8 cellular contexts compared by ENCODE assay signal in the genomic region with DNA sequence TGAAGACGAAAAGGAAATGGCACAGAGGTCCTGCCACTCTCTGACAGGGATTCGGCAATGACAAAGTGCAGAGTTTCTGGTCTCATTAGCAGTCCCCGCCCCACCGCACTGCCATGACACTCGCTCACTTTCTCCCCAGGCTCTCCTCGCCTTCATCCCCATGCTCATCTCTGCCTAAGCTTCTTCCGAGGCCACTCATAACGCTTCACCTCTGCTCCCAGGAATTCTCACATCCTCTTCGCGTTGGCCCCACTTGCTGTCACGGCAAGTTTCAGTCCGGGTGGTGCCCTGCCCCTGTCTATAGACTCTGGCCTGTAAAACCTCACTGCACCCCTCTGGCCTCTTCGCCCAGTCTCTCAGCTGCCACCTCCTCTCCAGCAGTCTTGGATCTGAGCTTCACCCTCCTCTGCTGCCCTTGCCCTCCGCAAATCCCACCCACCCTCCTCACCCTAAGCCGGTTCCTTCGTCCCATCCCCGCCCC. TPM values are rescaled to one million over a fixed set of nuclear protein-coding genes. Genes with fewer than 3 reads are reported as not detected.
DNase-seq lines count a peak whose midpoint lies in the region; ATAC-seq and TF ChIP-seq lines count a peak whose summit lies in the region.

No MANE protein-coding gene starts in this region.

- no peaks in the 10 kb centered on the region for H3K9me3 ChIP-seq in Caco-2
- H3K9me3 ChIP-seq in lung (ENCODE audit: control insufficient read depth in 2 of 2, insufficient read depth in 1 of 2, low read length in 1 of 2) = no peaks in the 10 kb centered on the region

- H3K4me3 Mint-ChIP-seq in Caco-2 (ENCODE audit: unreplicated experiment) = peak overlapping the region; percentile 79
- peak overlapping the region; percentile 82 for H3K4me3 Mint-ChIP-seq in dendritic cell treated with granulocyte-macrophage colony-stimulating factor and Interleukin-4, amounts not matched to agents 40 ng/mL and 50 ng/mL, for 4 days
- peak overlapping the region; percentile 80 for H3K4me3 Mint-ChIP-seq in stimulated activated effector memory CD8-positive, alpha-beta T cell treated with anti-CD3 and anti-CD28 coated beads, Interleukin-12 subunit alpha, Interleukin-12 subunit beta, amount 100 ng/mL, for 72 hours

- H3K27me3 ChIP-seq in Caco-2 (replicated peaks; ENCODE audit: control insufficient read depth, insufficient read depth, low read length) = no peaks in the 10 kb centered on the region
- no peaks in the 10 kb centered on the region for H3K27me3 ChIP-seq in lung (ENCODE audit: control insufficient read depth, insufficient read depth)

- POLR2A ChIA-PET in Caco-2 (lab: Charles Lee) = interaction anchor here (1.4 kb wide), 1 partner anchor 13 kb away, joined by 9 read pairs; no protein-coding TSS in a partner anchor

- WGBS in lung, 2 donors = 1 to 2% methylated on average over 17 of the region's 17 CpGs

- ATAC-seq in HG03196 (IDR thresholded peaks at IDR 0.05; ENCODE audit: unreplicated experiment) (peak; percentile 9), lung (ENCODE audit: insufficient read depth, low FRiP score) (no peak), GM19035 (IDR thresholded peaks at IDR 0.05; ENCODE audit: unreplicated experiment) (no peak), GM19397 (IDR thresholded peaks at IDR 0.05; ENCODE audit: unreplicated experiment) (no peak)
- peak; percentile 67 for ATAC-seq in stimulated activated effector memory CD8-positive, alpha-beta T cell treated with anti-CD3 and anti-CD28 coated beads, Interleukin-12 subunit alpha, Interleukin-12 subunit beta, amount 100 ng/mL, for 72 hours

- H3K4me1 ChIP-seq in Caco-2 (no peaks in the 10 kb centered on the region; the same call in 1 of the 2 replicates), lung (ENCODE audit: control insufficient read depth in 2 of 2, insufficient read depth in 2 of 2, low read length in 2 of 2) (peaks cover 0 to 4% of the 10 kb centered on the region in 2 donors)

- TF ChIP-seq CTCF in Caco-2 (IDR thresholded peaks at IDR 0.05; ENCODE audit: insufficient read depth in 1 of 2, low read depth in 1 of 2, low read length in 1 of 2, severe bottlenecking in 1 of 2, unreplicated experiment in 1 of 2) (no peak), lung (IDR thresholded peaks at IDR 0.05; ENCODE audit: control extremely low read depth, extremely low read depth) (no peak)

- H3K27me3 Mint-ChIP-seq in Caco-2 (ENCODE audit: insufficient read depth, unreplicated experiment) = no peaks in the 10 kb centered on the region
- peaks cover 11% of the 10 kb centered on the region for H3K27me3 Mint-ChIP-seq in dendritic cell treated with granulocyte-macrophage colony-stimulating factor and Interleukin-4, amounts not matched to agents 40 ng/mL and 50 ng/mL, for 4 days

- peaks cover 6% of the 10 kb centered on the region for H3K4me1 Mint-ChIP-seq in Caco-2 (ENCODE audit: low read depth, unreplicated experiment)
- H3K4me1 Mint-ChIP-seq in dendritic cell treated with granulocyte-macrophage colony-stimulating factor and Interleukin-4, amounts not matched to agents 40 ng/mL and 50 ng/mL, for 4 days (ENCODE audit: low read depth) = peaks cover 47% of the 10 kb centered on the region
- peaks cover 35% of the 10 kb centered on the region for H3K4me1 Mint-ChIP-seq in stimulated activated effector memory CD8-positive, alpha-beta T cell treated with anti-CD3 and anti-CD28 coated beads, Interleukin-12 subunit alpha, Interleukin-12 subunit beta, amount 100 ng/mL, for 72 hours

- H3K4me3 ChIP-seq in Caco-2 (ENCODE audit: low read depth, low read length) (peak overlapping the region; percentile 94), lung (peak overlapping the region; percentile 80)

- H3K9me3 Mint-ChIP-seq in Caco-2 (ENCODE audit: unreplicated experiment) = no peaks in the 10 kb centered on the region
- H3K9me3 Mint-ChIP-seq in dendritic cell treated with granulocyte-macrophage colony-stimulating factor and Interleukin-4, amounts not matched to agents 40 ng/mL and 50 ng/mL, for 4 days = no peaks in the 10 kb centered on the region
- no peaks in the 10 kb centered on the region for H3K9me3 Mint-ChIP-seq in stimulated activated effector memory CD8-positive, alpha-beta T cell treated with anti-CD3 and anti-CD28 coated beads, Interleukin-12 subunit alpha, Interleukin-12 subunit beta, amount 100 ng/mL, for 72 hours

- H3K36me3 ChIP-seq in Caco-2 (ENCODE audit: control insufficient read depth, insufficient read depth, low read length) (no peaks in the 10 kb centered on the region), lung (ENCODE audit: control insufficient read depth in 2 of 2, insufficient read depth in 2 of 2, low read length in 2 of 2) (no peaks in the 10 kb centered on the region)

- BruUV-seq in Caco-2 (replicated peaks; lab: Mats Ljungman, UMichigan) = no TSS peak

- CTCF ChIA-PET in Caco-2 (lab: Charles Lee) = interaction anchor here (0.6 to 1.1 kb wide), 4 partner anchors 13 to 1838 kb away, joined by 3 to 4 read pairs (median 4); a partner anchor contains a TSS

- intact Hi-C loops in Caco-2 (cut with micrococcal nuclease; ENCODE audit: unreplicated experiment) = no loop called here
- intact Hi-C loops in dendritic cell treated with granulocyte-macrophage colony-stimulating factor and Interleukin-4, amounts not matched to agents 40 ng/mL and 50 ng/mL, for 4 days (cut with micrococcal nuclease) = loop anchor here (1.0 to 5.0 kb wide), 3 partner anchors 13 to 56 kb away; a partner anchor contains a TSS

- DNase-seq in Caco-2 (peak in 1 of 2 experiments; percentile 27), lung (ENCODE audit: low spot score) (no peak)
- peak; percentile 62 for DNase-seq in activated CD4-positive, CD25-positive, alpha-beta regulatory T cell treated with anti-CD3 and anti-CD28 coated beads, Interleukin-2, amount 50 U/mL, for 72 hours
- peak; percentile 36 to 73 for DNase-seq in stimulated activated effector memory CD8-positive, alpha-beta T cell treated with anti-CD3 and anti-CD28 coated beads, Interleukin-12 subunit alpha, Interleukin-12 subunit beta, amount 100 ng/mL, for 72 hours (ENCODE audit: low spot score in 2 of 2)

- peak overlapping the region; percentile 88 to 90 for H3K27ac ChIP-seq in lung (ENCODE audit: low read depth in 1 of 2, low read length in 1 of 2)

- H3K27ac Mint-ChIP-seq in Caco-2 (ENCODE audit: unreplicated experiment) = peak overlapping the region; percentile 25
- H3K27ac Mint-ChIP-seq in dendritic cell treated with granulocyte-macrophage colony-stimulating factor and Interleukin-4, amounts not matched to agents 40 ng/mL and 50 ng/mL, for 4 days = peak overlapping the region; percentile 74
- H3K27ac Mint-ChIP-seq in stimulated activated effector memory CD8-positive, alpha-beta T cell treated with anti-CD3 and anti-CD28 coated beads, Interleukin-12 subunit alpha, Interleukin-12 subunit beta, amount 100 ng/mL, for 72 hours = peak overlapping the region; percentile 79

- H3K36me3 Mint-ChIP-seq in Caco-2 (ENCODE audit: insufficient read depth, unreplicated experiment) = no peaks in the 10 kb centered on the region
- peaks cover 38% of the 10 kb centered on the region for H3K36me3 Mint-ChIP-seq in dendritic cell treated with granulocyte-macrophage colony-stimulating factor and Interleukin-4, amounts not matched to agents 40 ng/mL and 50 ng/mL, for 4 days (ENCODE audit: low read depth)
- H3K36me3 Mint-ChIP-seq in stimulated activated effector memory CD8-positive, alpha-beta T cell treated with anti-CD3 and anti-CD28 coated beads, Interleukin-12 subunit alpha, Interleukin-12 subunit beta, amount 100 ng/mL, for 72 hours = peaks cover 33% of the 10 kb centered on the region

RNA-seq across cellular contexts. Expression of a gene that starts 0.7 kb away (rescaled TPM):
- total RNA-seq in Caco-2 (2022) (10.6 and 14.5 TPM in 2 replicates), lung (10 to 100 TPM; 19.7 to 34.1 TPM)
- polyA plus RNA-seq in lung = 10 to 100 TPM; 11.9 to 13.0 TPM

RNA-seq across cellular contexts. Expression of a gene that starts 13.6 kb away (rescaled TPM):
- total RNA-seq in Caco-2 (2022) = 39.5 and 41.6 TPM in 2 replicates
- total RNA-seq in lung = 10 to 100 TPM; 40.7 to 90.2 TPM
- polyA plus RNA-seq in lung = 10 to 100 TPM; 12.1 to 17.8 TPM

RNA-seq across cellular contexts. Expression of a gene that starts 55.0 kb away (rescaled TPM):
- total RNA-seq in Caco-2 (2022) (38.7 and 51.8 TPM in 2 replicates), lung (100 to 1,000 TPM in 1 of 2 donors, 10 to 100 TPM in 1; 41.0 to 228 TPM)
- 10 to 100 TPM in 1 of 2 donors, 1 to 10 TPM in 1; 7.7 to 11.3 TPM for polyA plus RNA-seq in lung

Comparison
In these comparisons a context has a peak if more than half of its experiments do, and no peak if none do; other contexts are left out.
1. H3K27ac Mint-ChIP-seq: peak in every context shown above with its lines; median percentile 79 in stimulated activated effector memory CD8-positive, alpha-beta T cell treated with anti-CD3 and anti-CD28 coated beads, Interleukin-12 subunit alpha, Interleukin-12 subunit beta, amount 100 ng/mL, for 72 hours; 74 in dendritic cell treated with granulocyte-macrophage colony-stimulating factor and Interleukin-4, amounts not matched to agents 40 ng/mL and 50 ng/mL, for 4 days; 25 in Caco-2.
2. ATAC-seq: peak in HG03196 (single experiment) and stimulated activated effector memory CD8-positive, alpha-beta T cell treated with anti-CD3 and anti-CD28 coated beads, Interleukin-12 subunit alpha, Interleukin-12 subunit beta, amount 100 ng/mL, for 72 hours (single experiment); none in lung (single experiment), GM19035 (single experiment) and GM19397 (single experiment).
3. Peak in every context shown above with its lines, with median percentiles within 50 percentile points of each other: H3K4me3 Mint-ChIP-seq.